1 cellular context compared by ENCODE assay signal in the genomic region with DNA sequence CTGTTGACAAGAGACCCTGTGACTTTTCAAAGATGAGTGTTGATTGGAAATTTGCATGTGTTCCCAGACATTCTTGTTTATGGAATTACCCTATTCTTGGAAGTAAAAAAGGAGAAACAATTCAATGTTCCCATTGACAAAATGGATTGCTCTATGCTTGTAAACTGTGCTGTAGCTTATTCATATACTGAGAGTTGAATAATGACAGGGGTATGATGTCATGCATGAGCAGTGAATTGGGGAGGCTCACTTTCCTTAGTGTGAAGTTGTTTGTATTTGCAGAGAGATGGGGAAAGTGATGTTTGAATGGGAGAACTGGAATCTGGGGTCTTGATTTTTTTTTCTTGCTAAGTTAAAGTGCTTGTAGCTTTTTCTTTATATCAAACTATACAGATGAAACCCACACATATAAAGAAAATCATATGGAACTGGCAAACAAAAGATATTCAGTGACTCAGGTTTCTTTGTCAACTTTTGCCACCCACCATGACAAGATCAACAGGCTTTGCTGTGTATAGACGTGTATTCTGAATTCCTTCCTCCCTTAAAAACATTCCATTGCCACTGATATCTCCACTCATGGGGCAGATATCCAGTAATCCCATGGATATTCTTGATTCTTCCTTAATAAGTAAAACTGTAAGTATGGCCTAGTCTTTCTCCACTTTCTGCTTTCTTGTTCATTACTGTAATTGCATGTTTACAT.
A peak's percentile ranks its signal among the peaks of the same experiment; 100 is the strongest.
TF ChIP-seq lines count a peak whose summit lies in the region.

No MANE protein-coding gene starts in this region.

TF ChIP-seq in HepG2, 621 proteins besides CTCF, POLR2A, EP300 and RAD21:
- TF ChIP-seq ATF7 (IDR thresholded peaks at IDR 0.05), result peak; percentile 87
- no peak for TF ChIP-seq ATF7 (CRISPR knock-in tag; IDR thresholded peaks at IDR 0.05)
- TF ChIP-seq ZNF614 (CRISPR knock-in tag; IDR thresholded peaks at IDR 0.05; ENCODE audit: borderline replicate concordance), result no peak
- TF ChIP-seq CBX1 (IDR thresholded peaks at IDR 0.05; ENCODE audit: low read depth), result no peak
- no peak for TF ChIP-seq REL (CRISPR knock-in tag; conservative IDR thresholded peaks at IDR 0.05)
- peak; percentile 61 for TF ChIP-seq CREB1 (IDR thresholded peaks at IDR 0.05)
- no peak for TF ChIP-seq CREB1 (CRISPR knock-in tag; IDR thresholded peaks at IDR 0.05)
